In genomic region chr9:83355024-83355444, GRCh38 we compare ENCODE assay signal across 15 cellular contexts.
A peak's percentile ranks its signal among the peaks of the same experiment; 100 is the strongest.
DNase-seq lines count a peak whose midpoint lies in the region; ATAC-seq and TF ChIP-seq lines count a peak whose summit lies in the region.
"Had no signal": no experiment of that assay in that cellular context is flagged by ENCODE, and none has a peak within 500 bp of the region (broad histone marks: within the 10 kb centered on the region; RNA-seq: fewer than 3 reads in every experiment).

No MANE protein-coding gene starts in this region.

- no peaks in the 10 kb centered on the region for H3F3A ChIP-seq in GM23338 (replicated peaks; ENCODE audit: low read depth)

- TF ChIP-seq POLR2A in gastroesophageal sphincter (IDR thresholded peaks at IDR 0.05) (no peak), uterus (IDR thresholded peaks at IDR 0.05) (no peak)

- ATAC-seq in GM23338 (no peak), SK-N-SH treated with all-trans-retinoic acid at 6 μM for 48 hours (peak; percentile 55; the same call in 2 of the 3 replicates), gastroesophageal sphincter (peak; percentile 70), GM21786 (IDR thresholded peaks at IDR 0.05; ENCODE audit: unreplicated experiment) (no peak)
- ATAC-seq in activated CD8-positive, alpha-beta memory T cell treated with anti-CD3 and anti-CD28 coated beads, Interleukin-2, amount 10 ng/mL, durations not matched to agents 7 days and 5 days, result no peak
- ATAC-seq: activated CD4-positive, alpha-beta T cell treated with anti-CD3 and anti-CD28 coated beads for 36 hours; stimulated activated naive CD8-positive, alpha-beta T cell treated with anti-CD3 and anti-CD28 coated beads, Interleukin-15, Interleukin-2, amounts not matched to agents 100 U/mL and 50 U/mL, for 24 hours had no signal

- WGBS in gastroesophageal sphincter (ENCODE audit: low coverage in 1 of 2), 2 donors, result 65 to 71% methylated on average over 2 to 4 of the region's 4 CpGs

- no peak overlapping the region for H3K4me3 ChIP-seq in GM23338
- H3K4me3 ChIP-seq in gastroesophageal sphincter, result no peak overlapping the region
- H3K4me3 ChIP-seq in uterus, result no peak overlapping the region
- H3K4me3 ChIP-seq: psoas muscle had no signal

- intact Hi-C loops in uterus (cut with DNase I; ENCODE audit: low total_unique reads), result no loop called here

- no peak for TF ChIP-seq EP300 in gastroesophageal sphincter (IDR thresholded peaks at IDR 0.05)

- H3K4me2 ChIP-seq in GM23338, result no peak overlapping the region

- no peaks in the 10 kb centered on the region for H3K27me3 Mint-ChIP-seq in GM23338 (ENCODE audit: insufficient read depth, low read depth, poor library complexity)
- no peaks in the 10 kb centered on the region for H3K27me3 Mint-ChIP-seq in activated CD8-positive, alpha-beta memory T cell treated with anti-CD3 and anti-CD28 coated beads, Interleukin-2, amount 10 ng/mL, durations not matched to agents 7 days and 5 days
- H3K27me3 Mint-ChIP-seq: activated CD4-positive, alpha-beta T cell treated with anti-CD3 and anti-CD28 coated beads for 36 hours; central memory CD8-positive, alpha-beta T cell had no signal

- H3K36me3 ChIP-seq in GM23338 (ENCODE audit: insufficient read depth) (no peaks in the 10 kb centered on the region), gastroesophageal sphincter (no peaks in the 10 kb centered on the region), uterus (no peaks in the 10 kb centered on the region)

- H4K20me1 ChIP-seq in GM23338 (replicated peaks; ENCODE audit: insufficient read depth), result no peaks in the 10 kb centered on the region

- no peaks in the 10 kb centered on the region for H3K4me1 Mint-ChIP-seq in GM23338
- H3K4me1 Mint-ChIP-seq in activated CD8-positive, alpha-beta memory T cell treated with anti-CD3 and anti-CD28 coated beads, Interleukin-2, amount 10 ng/mL, durations not matched to agents 7 days and 5 days, result no peaks in the 10 kb centered on the region
- H3K4me1 Mint-ChIP-seq: activated CD4-positive, alpha-beta T cell treated with anti-CD3 and anti-CD28 coated beads for 36 hours; central memory CD8-positive, alpha-beta T cell had no signal

- DNase-seq in GM23338 (ENCODE audit: low spot score) (no peak), renal cortical epithelial cell (ENCODE audit: low read depth) (peak; percentile 34), uterus (no peak), GM03348 (ENCODE audit: low spot score) (no peak)
- no peak for DNase-seq in activated CD8-positive, alpha-beta memory T cell treated with anti-CD3 and anti-CD28 coated beads, Interleukin-2, amount 10 ng/mL, durations not matched to agents 7 days and 5 days
- DNase-seq: activated CD4-positive, alpha-beta T cell treated with anti-CD3 and anti-CD28 coated beads for 36 hours; NCI-H2171; psoas muscle; stimulated activated CD4-positive, alpha-beta T cell treated with anti-CD3 and anti-CD28 coated beads, Interleukin-4, amount 100 ng/mL, for 4 hours; stimulated activated naive CD8-positive, alpha-beta T cell treated with anti-CD3 and anti-CD28 coated beads, Interleukin-15, Interleukin-2, amounts not matched to agents 100 U/mL and 50 U/mL, for 24 hours; T-helper 1 cell had no signal

- H3K36me3 Mint-ChIP-seq in GM23338 (ENCODE audit: low read depth), result no peaks in the 10 kb centered on the region
- no peaks in the 10 kb centered on the region for H3K36me3 Mint-ChIP-seq in activated CD8-positive, alpha-beta memory T cell treated with anti-CD3 and anti-CD28 coated beads, Interleukin-2, amount 10 ng/mL, durations not matched to agents 7 days and 5 days

- no peak overlapping the region for H3K27ac ChIP-seq in GM23338 (ENCODE audit: low read depth)
- H3K27ac ChIP-seq in gastroesophageal sphincter, result peak overlapping the region in 3 of 4 donors; percentile 43 to 48 (median 46)
- H3K27ac ChIP-seq in uterus, result no peak overlapping the region
- H3K27ac ChIP-seq: psoas muscle had no signal

- CTCF ChIA-PET in activated CD8-positive, alpha-beta memory T cell treated with anti-CD3 and anti-CD28 coated beads, Interleukin-2, amount 10 ng/mL, durations not matched to agents 7 days and 5 days (lab: Charles Lee), result interaction anchor here (1.8 kb wide), 1 partner anchor 20 kb away, joined by 4 read pairs; no protein-coding TSS in a partner anchor

- H2AFZ ChIP-seq in GM23338, result no peak overlapping the region

- H3K9me2 ChIP-seq in GM23338 (ENCODE audit: insufficient read depth), result no peaks in the 10 kb centered on the region

- H3K4me1 ChIP-seq in GM23338 (ENCODE audit: insufficient read depth) (no peaks in the 10 kb centered on the region), gastroesophageal sphincter (no peaks in the 10 kb centered on the region), uterus (no peaks in the 10 kb centered on the region)
- H3K4me1 ChIP-seq: psoas muscle had no signal

- no peaks in the 10 kb centered on the region for H3K79me2 ChIP-seq in GM23338 (replicated peaks; ENCODE audit: insufficient read depth)

- peaks cover 5% of the 10 kb centered on the region; the same call in 1 of the 3 replicates for H3K9me3 Mint-ChIP-seq in GM23338
- no peaks in the 10 kb centered on the region for H3K9me3 Mint-ChIP-seq in activated CD8-positive, alpha-beta memory T cell treated with anti-CD3 and anti-CD28 coated beads, Interleukin-2, amount 10 ng/mL, durations not matched to agents 7 days and 5 days (ENCODE audit: low read depth)
- H3K9me3 Mint-ChIP-seq: central memory CD8-positive, alpha-beta T cell had no signal

- no peak for TF ChIP-seq CTCF in GM23338 (conservative IDR thresholded peaks at IDR 0.05; ENCODE audit: low read depth in 2 of 2)
- TF ChIP-seq CTCF in gastroesophageal sphincter (IDR thresholded peaks at IDR 0.05), result no peak
- TF ChIP-seq CTCF in uterus (IDR thresholded peaks at IDR 0.05), result no peak

- H3K9me3 ChIP-seq in gastroesophageal sphincter, result no peaks in the 10 kb centered on the region
- no peaks in the 10 kb centered on the region for H3K9me3 ChIP-seq in uterus
- H3K9me3 ChIP-seq: psoas muscle had no signal

- no peak overlapping the region for H3K27ac Mint-ChIP-seq in GM23338
- no peak overlapping the region for H3K27ac Mint-ChIP-seq in activated CD8-positive, alpha-beta memory T cell treated with anti-CD3 and anti-CD28 coated beads, Interleukin-2, amount 10 ng/mL, durations not matched to agents 7 days and 5 days
- H3K27ac Mint-ChIP-seq: activated CD4-positive, alpha-beta T cell treated with anti-CD3 and anti-CD28 coated beads for 36 hours had no signal

- no peaks in the 10 kb centered on the region for H3K27me3 ChIP-seq in GM23338 (ENCODE audit: insufficient read depth)
- no peaks in the 10 kb centered on the region for H3K27me3 ChIP-seq in gastroesophageal sphincter
- no peaks in the 10 kb centered on the region for H3K27me3 ChIP-seq in uterus

- no peak overlapping the region for H3K4me3 Mint-ChIP-seq in GM23338
- no peak overlapping the region for H3K4me3 Mint-ChIP-seq in activated CD8-positive, alpha-beta memory T cell treated with anti-CD3 and anti-CD28 coated beads, Interleukin-2, amount 10 ng/mL, durations not matched to agents 7 days and 5 days
- H3K4me3 Mint-ChIP-seq: activated CD4-positive, alpha-beta T cell treated with anti-CD3 and anti-CD28 coated beads for 36 hours; central memory CD8-positive, alpha-beta T cell had no signal

TF ChIP-seq in GM23338, 12 proteins besides CTCF, POLR2A, EP300 and RAD21 (continues in another document):
- peak; percentile 69 for TF ChIP-seq REST (IDR thresholded peaks at IDR 0.05; ENCODE audit: unreplicated experiment)

TF ChIP-seq in SK-N-SH treated with all-trans-retinoic acid at 6 μM for 48 hours, 23 proteins besides CTCF, POLR2A, EP300 and RAD21:
- no peak for TF ChIP-seq ISL1 (CRISPR knock-in tag; IDR thresholded peaks at IDR 0.05)
- no peak for TF ChIP-seq ESRRG (CRISPR knock-in tag; IDR thresholded peaks at IDR 0.05)
- no peak for TF ChIP-seq ZFP3 (CRISPR knock-in tag; IDR thresholded peaks at IDR 0.05)
- no peak for TF ChIP-seq ARNTL (CRISPR knock-in tag; IDR thresholded peaks at IDR 0.05; ENCODE audit: borderline replicate concordance, low read depth)
- TF ChIP-seq TCF4 (CRISPR knock-in tag; IDR thresholded peaks at IDR 0.05; ENCODE audit: borderline replicate concordance), result no peak

Comparison
In these comparisons a context has a peak if more than half of its experiments do, and no peak if none do; other contexts are left out.
1. ATAC-seq: peak in SK-N-SH treated with all-trans-retinoic acid at 6 μM for 48 hours (single experiment) and gastroesophageal sphincter (single experiment); none in GM23338 (single experiment), GM21786 (single experiment) and activated CD8-positive, alpha-beta memory T cell treated with anti-CD3 and anti-CD28 coated beads, Interleukin-2, amount 10 ng/mL, durations not matched to agents 7 days and 5 days (single experiment).
2. H3K27ac ChIP-seq: peak in gastroesophageal sphincter (3 of 4); none in GM23338 (single experiment) and uterus (0 of 2).